In the genomic region with DNA sequence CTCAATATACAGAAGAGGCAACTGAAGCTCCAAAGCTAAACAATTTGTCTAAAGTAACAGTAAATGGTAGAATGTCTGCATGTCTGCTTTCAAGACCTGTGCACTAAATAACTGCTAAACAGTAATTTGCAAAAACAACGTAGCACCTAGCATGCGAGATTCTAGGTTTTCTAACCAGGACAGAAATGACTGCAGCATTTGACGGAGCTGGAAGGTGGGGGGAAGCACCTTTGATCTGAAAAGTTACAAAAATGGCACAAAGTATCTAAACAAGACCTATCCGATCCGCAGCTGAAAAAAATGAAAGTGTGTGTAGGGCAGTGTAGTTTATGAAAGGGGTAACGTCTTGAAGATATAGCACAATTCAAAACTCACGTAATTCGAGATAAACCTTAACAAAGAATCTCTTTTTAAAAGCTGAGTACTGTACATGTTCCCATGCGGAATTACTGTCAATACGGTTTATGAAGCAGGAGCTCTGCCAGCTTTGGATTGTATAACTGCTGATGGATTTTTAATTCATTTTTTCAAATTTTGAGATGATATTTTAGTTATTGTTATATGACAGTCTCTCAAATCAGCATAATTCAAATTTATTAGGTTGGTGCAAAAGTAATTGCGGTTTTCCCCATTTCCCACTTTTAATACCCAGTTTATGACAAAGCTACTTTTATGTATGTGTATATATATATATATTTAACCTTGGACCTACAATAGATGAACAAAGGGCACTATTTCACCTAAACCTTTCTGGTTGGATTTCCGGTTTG, we compare ENCODE assay signal across 8 cellular contexts. TPM values are rescaled to one million over a fixed set of nuclear protein-coding genes. Genes with fewer than 3 reads are reported as not detected.
DNase-seq lines count a peak whose midpoint lies in the region; ATAC-seq, FAIRE-seq and TF ChIP-seq lines count a peak whose summit lies in the region.

No MANE protein-coding gene starts in this region.

- H3K9ac ChIP-seq in endothelial cell of umbilical vein (replicated peaks; ENCODE audit: extremely low read depth, insufficient read depth, low read length): no peak overlapping the region

- H3K4me1 Mint-ChIP-seq in progenitor cell of endocrine pancreas (ENCODE audit: low read depth): peaks cover 39% of the 10 kb centered on the region

- dilution Hi-C loops in endothelial cell of umbilical vein (cut with MboI; ENCODE audit: extremely low pct_ligation_motif_present, low sequenced_read_pairs): no loop called here

- POLR2A ChIA-PET in endothelial cell of umbilical vein (lab: Charles Lee): interaction anchor here (1.4 kb wide), 1 partner anchor 211 kb away, joined by 12 read pairs; a partner anchor contains a TSS

- peak overlapping the region; percentile 51 for H2AFZ ChIP-seq in endothelial cell of umbilical vein (ENCODE audit: low read depth, low read length)

- BruUV-seq in endothelial cell of umbilical vein (replicated peaks; lab: Mats Ljungman, UMichigan): no TSS peak

- peaks cover 13% of the 10 kb centered on the region for H3K27me3 Mint-ChIP-seq in progenitor cell of endocrine pancreas

- H3K27ac ChIP-seq in endothelial cell of umbilical vein (ENCODE audit: insufficient read depth, low read depth, low read length): no peak overlapping the region

- no peaks in the 10 kb centered on the region for H3K36me3 Mint-ChIP-seq in progenitor cell of endocrine pancreas (ENCODE audit: insufficient read depth)

- no peak for TF ChIP-seq POLR2A in GM12892 (IDR thresholded peaks at IDR 0.05; ENCODE audit: low read depth, low read length)
- no peak for TF ChIP-seq POLR2A in endothelial cell of umbilical vein (IDR thresholded peaks at IDR 0.05; ENCODE audit: low read depth, low read length)

- H3K9me1 ChIP-seq in endothelial cell of umbilical vein (replicated peaks; ENCODE audit: control insufficient read depth, extremely low read depth, insufficient read depth, low read length): no peaks in the 10 kb centered on the region

- peak overlapping the region; percentile 73 for H3K4me3 Mint-ChIP-seq in progenitor cell of endocrine pancreas (ENCODE audit: low read depth)

- no peaks in the 10 kb centered on the region for H3K27me3 ChIP-seq in endothelial cell of umbilical vein (ENCODE audit: control insufficient read depth in 2 of 2, insufficient read depth in 2 of 2, low read length in 2 of 2)

- intact Hi-C loops in endothelial cell of umbilical vein (cut with micrococcal nuclease): loop anchor here (5.0 kb wide), 2 partner anchors 211 to 356 kb away; a partner anchor contains a TSS

- DNase-seq in GM12892 (ENCODE audit: insufficient read length) (no peak), OCI-M1 (lab: John Stamatoyannopoulos, UW) (peak; percentile 52), endothelial cell of umbilical vein (ENCODE audit: low read depth, low spot score) (no peak), progenitor cell of endocrine pancreas (ENCODE audit: low spot score, unreplicated experiment) (no peak), T-helper 9 cell (no peak), NCI-H1417 treated with DMSO at 0.1 percent for 48 hours (lab: John Stamatoyannopoulos, UW) (no peak), NCI-H2227 treated with DMSO at 0.1 percent for 48 hours (lab: John Stamatoyannopoulos, UW) (no peak)

- peak overlapping the region in 2 of 3 experiments; percentile 48 to 54 for H3K4me3 ChIP-seq in endothelial cell of umbilical vein (replicated peaks in 1 of 3; ENCODE audit: insufficient read depth in 1 of 3, low read depth in 1 of 3, low read length in 3 of 3)

- peaks cover 20% of the 10 kb centered on the region for H3K4me1 ChIP-seq in endothelial cell of umbilical vein (ENCODE audit: control insufficient read depth, extremely low read depth, insufficient read depth, low read length)

- H3K36me3 ChIP-seq in endothelial cell of umbilical vein (ENCODE audit: control insufficient read depth in 2 of 2, extremely low read depth in 1 of 2, insufficient read depth in 2 of 2, low read length in 2 of 2): no peaks in the 10 kb centered on the region

- no peaks in the 10 kb centered on the region for H3K9me3 Mint-ChIP-seq in progenitor cell of endocrine pancreas (ENCODE audit: low read depth)

- CTCF ChIA-PET in endothelial cell of umbilical vein (lab: Charles Lee): interaction anchor here (0.6 to 8.0 kb wide), 13 partner anchors 10 to 913 kb away, joined by 3 to 35 read pairs (median 7); a partner anchor contains a TSS

- TF ChIP-seq CTCF in endothelial cell of umbilical vein (IDR thresholded peaks at IDR 0.05; ENCODE audit: extremely low read depth in 1 of 2, insufficient read depth in 1 of 2, low read depth in 1 of 2, low read length in 2 of 2) (no peak), progenitor cell of endocrine pancreas (IDR thresholded peaks at IDR 0.05; ENCODE audit: unreplicated experiment) (no peak)

- peak; percentile 91 for FAIRE-seq in GM12892 (lab: Jason Lieb, UNC)
- FAIRE-seq in endothelial cell of umbilical vein (lab: Jason Lieb, UNC): peak; percentile 37

- peak overlapping the region; percentile 46 for H3K27ac Mint-ChIP-seq in progenitor cell of endocrine pancreas

- H3K4me2 ChIP-seq in endothelial cell of umbilical vein (ENCODE audit: insufficient read depth, low read length): peak overlapping the region; percentile 57

- no peaks in the 10 kb centered on the region for H3K9me3 ChIP-seq in endothelial cell of umbilical vein (replicated peaks; ENCODE audit: control insufficient read depth, insufficient read depth, low read length)

- no peaks in the 10 kb centered on the region for H4K20me1 ChIP-seq in endothelial cell of umbilical vein (replicated peaks; ENCODE audit: control insufficient read depth, extremely low read depth, insufficient read depth, low read length)

- H3K79me2 ChIP-seq in endothelial cell of umbilical vein (ENCODE audit: control insufficient read depth, insufficient read depth, low read length): no peaks in the 10 kb centered on the region

- ATAC-seq in GM21737 (IDR thresholded peaks at IDR 0.05; ENCODE audit: unreplicated experiment): no peak

TF ChIP-seq in endothelial cell of umbilical vein, 7 proteins besides CTCF, POLR2A, EP300 and RAD21:
- TF ChIP-seq JUN (IDR thresholded peaks at IDR 0.05; ENCODE audit: borderline replicate concordance, insufficient read depth, insufficient read length, low read depth) (no peak), FOS (IDR thresholded peaks at IDR 0.05; ENCODE audit: borderline replicate concordance, insufficient read depth, low read length) (no peak), MYC (IDR thresholded peaks at IDR 0.05; ENCODE audit: low read depth, low read length) (no peak), EZH2 (IDR thresholded peaks at IDR 0.05; ENCODE audit: borderline replicate concordance, low read depth, low read length, severe bottlenecking) (no peak), GATA2 (IDR thresholded peaks at IDR 0.05; ENCODE audit: insufficient read depth, insufficient read length, low read depth, low read length) (no peak), POLR2AphosphoS5 (IDR thresholded peaks at IDR 0.05; ENCODE audit: insufficient read depth, low read depth, low read length) (no peak)
- TF ChIP-seq, protein P1, sequence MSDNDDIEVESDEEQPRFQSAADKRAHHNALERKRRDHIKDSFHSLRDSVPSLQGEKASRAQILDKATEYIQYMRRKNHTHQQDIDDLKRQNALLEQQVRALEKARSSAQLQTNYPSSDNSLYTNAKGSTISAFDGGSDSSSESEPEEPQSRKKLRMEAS (IDR thresholded peaks at IDR 0.05; ENCODE audit: insufficient read depth, insufficient read length): no peak
TF ChIP-seq in endothelial cell of umbilical vein: peak in this region for 0.

RNA-seq across cellular contexts. Expression of a gene that starts 1.1 kb away (rescaled TPM):
- 11.4 TPM for polyA plus RNA-seq in GM12892 (2012; ENCODE audit: missing spikeins)
- total RNA-seq in endothelial cell of umbilical vein: 41.5 and 49.9 TPM in 2 replicates
- 69.8 and 70.3 TPM in 2 replicates for polyA plus RNA-seq in endothelial cell of umbilical vein
- polyA plus RNA-seq in endothelial cell of umbilical vein (2011; cell fraction: cytosol; rRNA removed): 76.5 and 78.2 TPM in 2 replicates
- 74.6 and 88.2 TPM in 2 replicates for polyA plus RNA-seq in endothelial cell of umbilical vein (2011; cell fraction: nucleus; rRNA removed)
- polyA plus RNA-seq in endothelial cell of umbilical vein (2012): 53.7 and 71.7 TPM in 2 replicates
- 80.8 and 96.2 TPM in 2 replicates for polyA minus RNA-seq in endothelial cell of umbilical vein
- polyA minus RNA-seq in endothelial cell of umbilical vein (2011; cell fraction: cytosol; rRNA and poly(A)+ RNA removed): 4.9 TPM
- polyA minus RNA-seq in endothelial cell of umbilical vein (2011; cell fraction: nucleus; rRNA and poly(A)+ RNA removed): 59.8 and 75.3 TPM in 2 replicates
- 53.5 and 54.3 TPM in 2 replicates for total RNA-seq in progenitor cell of endocrine pancreas

RNA-seq across cellular contexts. Expression of a gene that starts 53.8 kb away (rescaled TPM):
- 107 TPM for polyA plus RNA-seq in GM12892 (2012; ENCODE audit: missing spikeins)
- total RNA-seq in endothelial cell of umbilical vein: 238 and 257 TPM in 2 replicates
- 72.9 and 92.0 TPM in 2 replicates for polyA plus RNA-seq in endothelial cell of umbilical vein
- polyA plus RNA-seq in endothelial cell of umbilical vein (2011; cell fraction: cytosol; rRNA removed): 95.9 and 100.0 TPM in 2 replicates
- polyA plus RNA-seq in endothelial cell of umbilical vein (2011; cell fraction: nucleus; rRNA removed): 123 and 157 TPM in 2 replicates
- polyA plus RNA-seq in endothelial cell of umbilical vein (2012): 166 and 194 TPM in 2 replicates
- 340 and 428 TPM in 2 replicates for polyA minus RNA-seq in endothelial cell of umbilical vein
- polyA minus RNA-seq in endothelial cell of umbilical vein (2011; cell fraction: cytosol; rRNA and poly(A)+ RNA removed): 163 TPM
- 240 and 318 TPM in 2 replicates for polyA minus RNA-seq in endothelial cell of umbilical vein (2011; cell fraction: nucleus; rRNA and poly(A)+ RNA removed)
- 336 and 337 TPM in 2 replicates for total RNA-seq in progenitor cell of endocrine pancreas
